ENCODE assay signal across 17 cellular contexts in genomic region chr17:19242323-19242722, GRCh38. TPM values are rescaled to one million over a fixed set of nuclear protein-coding genes. Genes with fewer than 3 reads are reported as not detected.
DNase-seq lines count a peak whose midpoint lies in the region; ATAC-seq and TF ChIP-seq lines count a peak whose summit lies in the region.
"Had no signal": no experiment of that assay in that cellular context is flagged by ENCODE, and none has a peak within 500 bp of the region (broad histone marks: within the 10 kb centered on the region; RNA-seq: fewer than 3 reads in every experiment).

No MANE protein-coding gene starts in this region.

- H3K9me3 Mint-ChIP-seq in activated CD4-positive, alpha-beta T cell treated with anti-CD3 and anti-CD28 coated beads, Interleukin-2, amount 10 ng/mL, durations not matched to agents 24 days and 14 days = no peaks in the 10 kb centered on the region
- H3K9me3 Mint-ChIP-seq: stimulated activated naive CD8-positive, alpha-beta T cell treated with anti-CD3 and anti-CD28 coated beads, Interleukin-15, amount 100 ng/mL, for 72 hours had no signal

- H3K27me3 ChIP-seq in right atrium auricular region (no peaks in the 10 kb centered on the region), lung (ENCODE audit: control insufficient read depth, insufficient read depth) (no peaks in the 10 kb centered on the region), vagina (no peaks in the 10 kb centered on the region)

- H3K36me3 Mint-ChIP-seq in activated CD4-positive, alpha-beta T cell treated with anti-CD3 and anti-CD28 coated beads, Interleukin-2, amount 10 ng/mL, durations not matched to agents 24 days and 14 days (ENCODE audit: low read depth) = no peaks in the 10 kb centered on the region
- H3K36me3 Mint-ChIP-seq: activated CD8-positive, alpha-beta memory T cell treated with anti-CD3 and anti-CD28 coated beads, Interleukin-2, amount 10 ng/mL, durations not matched to agents 7 days and 5 days had no signal

- H3K4me3 ChIP-seq in right atrium auricular region (no peak overlapping the region), lung (no peak overlapping the region), vagina (no peak overlapping the region)
- H3K4me3 ChIP-seq: heart left ventricle had no signal

- peaks cover 4% of the 10 kb centered on the region for H3K4me1 Mint-ChIP-seq in activated CD4-positive, alpha-beta T cell treated with anti-CD3 and anti-CD28 coated beads, Interleukin-2, amount 10 ng/mL, durations not matched to agents 24 days and 14 days

- 45 to 79% methylated on average over 2 of the region's 2 CpGs for WGBS in lung, 2 donors

- DNase-seq in right atrium auricular region (ENCODE audit: low spot score) = no peak
- DNase-seq in left ventricle myocardium superior = no peak
- no peak for DNase-seq in lung (ENCODE audit: low spot score)
- no peak for DNase-seq in vagina (ENCODE audit: extremely low spot score in 2 of 2)
- DNase-seq in activated CD4-positive, alpha-beta T cell treated with anti-CD3 and anti-CD28 coated beads, Interleukin-2, amount 10 ng/mL, durations not matched to agents 24 days and 14 days = no peak
- no peak for DNase-seq in pons (ENCODE audit: low spot score)
- no peak for DNase-seq in activated CD4-positive, alpha-beta T cell treated with anti-CD3 and anti-CD28 coated beads, Interleukin-2, amount 50 U/mL, for 48 hours
- DNase-seq: activated CD8-positive, alpha-beta memory T cell treated with anti-CD3 and anti-CD28 coated beads, Interleukin-2, amount 10 ng/mL, durations not matched to agents 7 days and 5 days; activated naive CD4-positive, alpha-beta T cell treated with Interleukin-2 at 50 U/mL for 16 hours; NCI-H1092; NCI-H345; small intestine; stimulated activated naive CD8-positive, alpha-beta T cell treated with anti-CD3 and anti-CD28 coated beads, Interleukin-15, amount 100 ng/mL, for 72 hours; WERI-Rb-1 had no signal

- H3K9me3 ChIP-seq in right atrium auricular region = no peaks in the 10 kb centered on the region
- H3K9me3 ChIP-seq in lung (ENCODE audit: control insufficient read depth in 2 of 2, insufficient read depth in 1 of 2, low read length in 1 of 2) = no peaks in the 10 kb centered on the region
- H3K9me3 ChIP-seq in vagina = no peaks in the 10 kb centered on the region
- H3K9me3 ChIP-seq: Caco-2, heart left ventricle had no signal

- H3K4me3 Mint-ChIP-seq in activated CD4-positive, alpha-beta T cell treated with anti-CD3 and anti-CD28 coated beads, Interleukin-2, amount 10 ng/mL, durations not matched to agents 24 days and 14 days = no peak overlapping the region
- H3K4me3 Mint-ChIP-seq: activated CD8-positive, alpha-beta memory T cell treated with anti-CD3 and anti-CD28 coated beads, Interleukin-2, amount 10 ng/mL, durations not matched to agents 7 days and 5 days; stimulated activated naive CD8-positive, alpha-beta T cell treated with anti-CD3 and anti-CD28 coated beads, Interleukin-15, amount 100 ng/mL, for 72 hours had no signal

- TF ChIP-seq POLR2A in vagina (IDR thresholded peaks at IDR 0.05) = no peak

- H3K27ac ChIP-seq in right atrium auricular region (peak overlapping the region; percentile 55 to 58), cingulate gyrus (ENCODE audit: low read depth, low read length) (peak overlapping the region; percentile 19), lung (ENCODE audit: low read depth in 1 of 2, low read length in 1 of 2) (peak overlapping the region in 1 of 2 donors; percentile 50), vagina (peak overlapping the region; percentile 66)
- H3K27ac ChIP-seq: WERI-Rb-1 had no signal

- H3K4me1 ChIP-seq in right atrium auricular region = peaks cover 0 to 71% of the 10 kb centered on the region in 2 donors
- peaks cover 10 to 13% of the 10 kb centered on the region in 2 donors for H3K4me1 ChIP-seq in lung (ENCODE audit: control insufficient read depth in 2 of 2, insufficient read depth in 2 of 2, low read length in 2 of 2)
- peaks cover 90% of the 10 kb centered on the region for H3K4me1 ChIP-seq in vagina

- peaks cover 17% of the 10 kb centered on the region for H3K27me3 Mint-ChIP-seq in activated CD4-positive, alpha-beta T cell treated with anti-CD3 and anti-CD28 coated beads, Interleukin-2, amount 10 ng/mL, durations not matched to agents 24 days and 14 days

- intact Hi-C loops in left ventricle myocardium superior (cut with micrococcal nuclease) (no loop called here), vagina (cut with DNase I) (no loop called here)
- intact Hi-C loops in activated CD4-positive, alpha-beta T cell treated with anti-CD3 and anti-CD28 coated beads, Interleukin-2, amount 10 ng/mL, durations not matched to agents 24 days and 14 days (cut with micrococcal nuclease) = no loop called here

- no peaks in the 10 kb centered on the region for H3K36me3 ChIP-seq in right atrium auricular region
- H3K36me3 ChIP-seq in lung (ENCODE audit: control insufficient read depth in 2 of 2, insufficient read depth in 2 of 2, low read length in 2 of 2) = peaks cover 0 to 1% of the 10 kb centered on the region in 2 donors
- no peaks in the 10 kb centered on the region for H3K36me3 ChIP-seq in vagina

- no peak for TF ChIP-seq CTCF in right atrium auricular region (IDR thresholded peaks at IDR 0.05)
- TF ChIP-seq CTCF in lung (IDR thresholded peaks at IDR 0.05; ENCODE audit: control extremely low read depth, extremely low read depth) = no peak
- TF ChIP-seq CTCF in vagina (IDR thresholded peaks at IDR 0.05) = no peak

- H3K27ac Mint-ChIP-seq in activated CD4-positive, alpha-beta T cell treated with anti-CD3 and anti-CD28 coated beads, Interleukin-2, amount 10 ng/mL, durations not matched to agents 24 days and 14 days = no peak overlapping the region
- H3K27ac Mint-ChIP-seq: activated CD8-positive, alpha-beta memory T cell treated with anti-CD3 and anti-CD28 coated beads, Interleukin-2, amount 10 ng/mL, durations not matched to agents 7 days and 5 days; stimulated activated naive CD8-positive, alpha-beta T cell treated with anti-CD3 and anti-CD28 coated beads, Interleukin-15, amount 100 ng/mL, for 72 hours had no signal

- ATAC-seq in left ventricle myocardium superior (no peak), lung (ENCODE audit: insufficient read depth, low FRiP score) (peak; percentile 44)
- ATAC-seq: activated CD8-positive, alpha-beta memory T cell treated with anti-CD3 and anti-CD28 coated beads, Interleukin-2, amount 10 ng/mL, durations not matched to agents 7 days and 5 days; stimulated activated naive CD8-positive, alpha-beta T cell treated with anti-CD3 and anti-CD28 coated beads, Interleukin-15, amount 100 ng/mL, for 72 hours had no signal

RNA-seq across cellular contexts. Expression of gene EPN2, which starts 5.2 kb away (rescaled TPM):
- total RNA-seq in right atrium auricular region (10 to 100 TPM; 68.0 to 73.1 TPM), left ventricle myocardium superior (94.5 TPM), lung (10 to 100 TPM; 51.0 to 73.7 TPM), vagina (65.6 TPM)
- 10 to 100 TPM; 16.7 to 23.8 TPM for polyA plus RNA-seq in lung
- total RNA-seq in activated CD4-positive, alpha-beta T cell treated with anti-CD3 and anti-CD28 coated beads, Interleukin-2, amount 10 ng/mL, durations not matched to agents 24 days and 14 days = 7.9 and 10.2 TPM in 2 replicates
